ENCODE assay signal across 7 cellular contexts in the genomic region with DNA sequence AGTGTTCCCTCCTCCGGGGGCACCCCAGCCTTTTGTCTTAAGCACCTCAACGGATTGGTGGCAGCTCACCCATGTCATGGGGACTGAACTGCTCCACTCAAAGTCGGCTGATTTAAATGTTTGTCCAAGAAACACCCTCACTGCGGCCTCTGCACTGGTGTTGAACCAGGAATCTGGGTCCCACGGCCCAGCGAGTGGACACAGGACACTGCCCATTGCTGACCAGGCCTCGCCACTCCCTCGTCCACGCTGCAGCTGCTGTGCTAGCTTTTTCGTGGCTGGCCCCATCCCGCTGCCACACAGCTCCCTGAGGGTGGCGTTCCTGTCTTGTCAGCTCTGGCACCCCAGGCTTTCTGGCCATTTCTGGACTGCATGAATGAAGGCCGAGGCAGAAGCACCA.
"Had no signal": no experiment of that assay in that cellular context is flagged by ENCODE, and none has a peak within 500 bp of the region (broad histone marks: within the 10 kb centered on the region; RNA-seq: fewer than 3 reads in every experiment).

No MANE protein-coding gene starts in this region.

- DNase-seq: GM23248, GOT3, H7, HCEC 1CT, IMR-90 had no signal

- ATAC-seq: K562 had no signal

- H3K27ac ChIP-seq: GM23248, HL-60 had no signal

- H3K9ac ChIP-seq: GM23248 had no signal

- H2AFZ ChIP-seq: GM23248 had no signal

- H3K4me3 ChIP-seq: GM23248, K562 had no signal
